ENCODE assay signal across 23 cellular contexts in genomic region chr17:47244697-47245096, GRCh38. TPM values are rescaled to one million over a fixed set of nuclear protein-coding genes. Genes with fewer than 3 reads are reported as not detected.
DNase-seq lines count a peak whose midpoint lies in the region; TF ChIP-seq lines count a peak whose summit lies in the region.
"Had no signal": no experiment of that assay in that cellular context is flagged by ENCODE, and none has a peak within 500 bp of the region (broad histone marks: within the 10 kb centered on the region; RNA-seq: fewer than 3 reads in every experiment).

No MANE protein-coding gene starts in this region.

- intact Hi-C loops in sigmoid colon (cut with DNase I): no loop called here

- no peak overlapping the region for H2BK5ac ChIP-seq in neuronal stem cell (ENCODE audit: low read length)

- peak overlapping the region in 10 of 11 experiments; percentile 8 to 62 (median 54); a peak in 17 of 22 replicates for H3K4me2 ChIP-seq in BLaER1 treated with 17β-estradiol and CSF1 and Interleukin-3, amounts not matched to agents 10 nM and 100 nM
- H3K4me2 ChIP-seq in neuronal stem cell (ENCODE audit: insufficient read depth, low read length, poor library complexity, severe bottlenecking): no peak overlapping the region
- H3K4me2 ChIP-seq: KMS-11, SK-N-SH had no signal

- peaks cover 25 to 50% (median 47%) of the 10 kb centered on the region in 10 experiments for H3K4me1 ChIP-seq in BLaER1 treated with 17β-estradiol and CSF1 and Interleukin-3, amounts not matched to agents 10 nM and 100 nM
- H3K4me1 ChIP-seq in neuronal stem cell (ENCODE audit: control insufficient read depth in 2 of 2, insufficient read depth in 1 of 2, low read depth in 1 of 2, low read length in 2 of 2) (no peaks in the 10 kb centered on the region), sigmoid colon (peaks cover 0 to 11% (median 9%) of the 10 kb centered on the region in 4 donors)

- H3K79me1 ChIP-seq in neuronal stem cell (ENCODE audit: low read depth, low read length): no peaks in the 10 kb centered on the region

- H2AFZ ChIP-seq in neuronal stem cell (ENCODE audit: low read length): no peak overlapping the region

- no peaks in the 10 kb centered on the region for H4K20me1 ChIP-seq in BLaER1 treated with 17β-estradiol and CSF1 and Interleukin-3, amounts not matched to agents 10 nM and 100 nM

- H3K27ac ChIP-seq in BLaER1 treated with 17β-estradiol and CSF1 and Interleukin-3, amounts not matched to agents 10 nM and 100 nM: no peak overlapping the region
- H3K27ac ChIP-seq in neuronal stem cell (replicated peaks; ENCODE audit: low read length): no peak overlapping the region
- H3K27ac ChIP-seq in sigmoid colon: no peak overlapping the region
- H3K27ac ChIP-seq: KMS-11 had no signal

- no peak overlapping the region for H3K23ac ChIP-seq in neuronal stem cell (ENCODE audit: low read depth, low read length, poor library complexity)

- H3K4ac ChIP-seq in neuronal stem cell (ENCODE audit: low read length): no peak overlapping the region

- peak; percentile 64 for DNase-seq in MG63
- peak; percentile 66 for DNase-seq in fibroblast of pulmonary artery (ENCODE audit: low read depth)
- no peak for DNase-seq in neuronal stem cell (ENCODE audit: low spot score)
- DNase-seq in sigmoid colon: no peak
- no peak for DNase-seq in activated CD4-positive, alpha-beta T cell treated with anti-CD3 and anti-CD28 coated beads for 1 hour
- no peak for DNase-seq in NCI-H2196 (lab: John Stamatoyannopoulos, UW; ENCODE audit: unreplicated experiment)
- DNase-seq: COR-L47; DMS 273 treated with DMSO at 0.1 percent for 48 hours; DND-41; NCI-H1048; NCI-H1436; NCI-H2029; NCI-H2171; NCI-H446 treated with DMSO at 0.1 percent for 48 hours; NCI-H69; NK-92 treated with Interleukin-12 subunit alpha and Interleukin-12 subunit beta, amount 100 ng/mL, for 24 hours; OCI-M1; SHP77 treated with DMSO at 0.1 percent for 48 hours; SK-N-SH had no signal

- TF ChIP-seq EP300 in sigmoid colon (IDR thresholded peaks at IDR 0.05): no peak

- H3K14ac ChIP-seq in neuronal stem cell (ENCODE audit: low read length): no peak overlapping the region

- H3K4me3 ChIP-seq in BLaER1 treated with 17β-estradiol and CSF1 and Interleukin-3, amounts not matched to agents 10 nM and 100 nM: no peak overlapping the region
- no peak overlapping the region for H3K4me3 ChIP-seq in MG63
- H3K4me3 ChIP-seq in fibroblast of pulmonary artery (replicated peaks; ENCODE audit: low read depth, low read length): no peak overlapping the region
- H3K4me3 ChIP-seq in neuronal stem cell (ENCODE audit: low read length in 2 of 2): no peak overlapping the region
- H3K4me3 ChIP-seq in sigmoid colon: no peak overlapping the region

- H4K91ac ChIP-seq in neuronal stem cell (ENCODE audit: low read depth, low read length, poor library complexity): peak overlapping the region; percentile 26

- H3K9ac ChIP-seq in BLaER1 treated with 17β-estradiol and CSF1 and Interleukin-3, amounts not matched to agents 10 nM and 100 nM: no peak overlapping the region
- H3K9ac ChIP-seq in neuronal stem cell (ENCODE audit: low read depth, low read length, poor library complexity): no peak overlapping the region
- H3K9ac ChIP-seq: KMS-11, SK-N-SH had no signal

- WGBS in neuronal stem cell (ENCODE audit: extremely low coverage in 2 of 2, insufficient read length in 2 of 2, insufficient replicate concordance in 1 of 2), 2 donors: no CpG with 5 or more reads among the region's 2 CpGs
- 92 to 93% methylated on average over 2 of the region's 2 CpGs for WGBS in sigmoid colon, 2 donors

- H3K18ac ChIP-seq in neuronal stem cell (ENCODE audit: low read length): no peak overlapping the region

- H3K27me3 ChIP-seq in BLaER1 treated with 17β-estradiol and CSF1 and Interleukin-3, amounts not matched to agents 10 nM and 100 nM: 0 out of 22 replicates have a peak, but pooled peaks cover 0 to 8% (median 0%) of the 10 kb centered on the region in 11 experiments
- no peaks in the 10 kb centered on the region for H3K27me3 ChIP-seq in MG63
- H3K27me3 ChIP-seq in neuronal stem cell (ENCODE audit: control insufficient read depth in 3 of 3, insufficient read depth in 3 of 3, low read depth in 1 of 3, low read length in 3 of 3): peaks cover 0 to 5% (median 0%) of the 10 kb centered on the region in 3 experiments
- H3K27me3 ChIP-seq in sigmoid colon: no peaks in the 10 kb centered on the region

- H2BK120ac ChIP-seq in neuronal stem cell (ENCODE audit: low read depth, low read length): no peak overlapping the region

- H3K36me3 ChIP-seq in BLaER1 treated with 17β-estradiol and CSF1 and Interleukin-3, amounts not matched to agents 10 nM and 100 nM: no peaks in the 10 kb centered on the region
- H3K36me3 ChIP-seq in MG63: no peaks in the 10 kb centered on the region
- H3K36me3 ChIP-seq in neuronal stem cell (replicated peaks in 1 of 2; ENCODE audit: control insufficient read depth in 2 of 2, insufficient read depth in 2 of 2, low read length in 2 of 2): no peaks in the 10 kb centered on the region
- no peaks in the 10 kb centered on the region for H3K36me3 ChIP-seq in sigmoid colon

- TF ChIP-seq CTCF in fibroblast of pulmonary artery (IDR thresholded peaks at IDR 0.05; ENCODE audit: low read length, missing control alignments) (no peak), sigmoid colon (IDR thresholded peaks at IDR 0.05) (no peak)

- H2AK5ac ChIP-seq in neuronal stem cell (ENCODE audit: low read depth, low read length): peak overlapping the region; percentile 93

- TF ChIP-seq POLR2A in sigmoid colon (IDR thresholded peaks at IDR 0.05): no peak

- peak overlapping the region; percentile 62 for H2BK15ac ChIP-seq in neuronal stem cell (ENCODE audit: low read length)

- no peaks in the 10 kb centered on the region for H3K9me3 ChIP-seq in BLaER1 treated with 17β-estradiol and CSF1 and Interleukin-3, amounts not matched to agents 10 nM and 100 nM (replicated peaks in 1 of 11)
- H3K9me3 ChIP-seq in MG63: no peaks in the 10 kb centered on the region; the same call in 1 of the 2 replicates
- H3K9me3 ChIP-seq in neuronal stem cell (replicated peaks in 1 of 2; ENCODE audit: control insufficient read depth in 2 of 2, insufficient read depth in 1 of 2, low read depth in 1 of 2, low read length in 2 of 2): no peaks in the 10 kb centered on the region
- H3K9me3 ChIP-seq in sigmoid colon: no peaks in the 10 kb centered on the region
- H3K9me3 ChIP-seq: SK-N-SH had no signal

- no peak overlapping the region for H4K8ac ChIP-seq in neuronal stem cell (ENCODE audit: low read depth, low read length)

- H2BK12ac ChIP-seq in neuronal stem cell (ENCODE audit: low read length): no peak overlapping the region

RNA-seq across cellular contexts. Expression of gene ITGB3, which starts 8.9 kb away (rescaled TPM):
- 12.1 and 13.6 TPM in 2 replicates for total RNA-seq in MG63 (2014; rRNA removed; shearing (Covaris generic); ENCODE audit: low replicate concordance)
- polyA plus RNA-seq in neuronal stem cell (2013, experiment 1 of 2): 0.01 TPM
- 0.01 TPM for polyA plus RNA-seq in neuronal stem cell (2013, experiment 2 of 2)
- 10 to 100 TPM; 28.5 to 62.7 (median 40.1) TPM for total RNA-seq in sigmoid colon
- 1 to 10 TPM in 2 of 3 donors, under 1 TPM in 1; 0.69 to 3.4 (median 1.8) TPM for polyA plus RNA-seq in sigmoid colon
- total RNA-seq: G401 had no signal

RNA-seq across cellular contexts. Expression of gene MYL4, which starts 35.5 kb away (rescaled TPM):
- total RNA-seq in MG63 (2014; rRNA removed; shearing (Covaris generic); ENCODE audit: low replicate concordance): not detected in 2 replicates
- polyA plus RNA-seq in neuronal stem cell (2013, experiment 1 of 2): 2.0 TPM
- polyA plus RNA-seq in neuronal stem cell (2013, experiment 2 of 2): 2.3 TPM
- total RNA-seq in sigmoid colon: 1 to 10 TPM in 1 of 4 donors, not detected in 3; 1.1 TPM
- polyA plus RNA-seq in sigmoid colon: 1 to 10 TPM in 1 of 3 donors, under 1 TPM in 1, not detected in 1; 0.31 to 2.8 TPM
- total RNA-seq: G401, MCF 10A had no signal
- polyA plus RNA-seq: SK-N-SH had no signal

RNA-seq across cellular contexts. Expression of gene CDC27, which starts 55.6 kb away (rescaled TPM):
- 117 and 128 TPM in 2 replicates for total RNA-seq in MG63 (2014; rRNA removed; shearing (Covaris generic); ENCODE audit: low replicate concordance)
- 58.9 TPM for polyA plus RNA-seq in neuronal stem cell (2013, experiment 1 of 2)
- polyA plus RNA-seq in neuronal stem cell (2013, experiment 2 of 2): 57.4 TPM
- total RNA-seq in sigmoid colon: 10 to 100 TPM; 41.0 to 61.4 (median 56.2) TPM
- 10 to 100 TPM in 2 of 3 donors, 1 to 10 TPM in 1; 7.2 to 25.9 (median 17.3) TPM for polyA plus RNA-seq in sigmoid colon

Comparison
In these comparisons a context has a peak if more than half of its experiments do, and no peak if none do; other contexts are left out.
1. DNase-seq: peak in MG63 (single experiment) and fibroblast of pulmonary artery (single experiment); none in neuronal stem cell (single experiment), sigmoid colon (single experiment), activated CD4-positive, alpha-beta T cell treated with anti-CD3 and anti-CD28 coated beads for 1 hour (single experiment) and NCI-H2196 (single experiment).